9 cellular contexts compared by ENCODE assay signal in genomic region chr2:72143441-72144356, GRCh38. TPM values are rescaled to one million over a fixed set of nuclear protein-coding genes. Genes with fewer than 3 reads are reported as not detected.
DNase-seq lines count a peak whose midpoint lies in the region; ATAC-seq and TF ChIP-seq lines count a peak whose summit lies in the region.
"Had no signal": no experiment of that assay in that cellular context is flagged by ENCODE, and none has a peak within 500 bp of the region (broad histone marks: within the 10 kb centered on the region; RNA-seq: fewer than 3 reads in every experiment).

No MANE protein-coding gene starts in this region.

- WGBS in HUES64: 2% methylated on average over 69 of the region's 70 CpGs
- WGBS in right lobe of liver (ENCODE audit: insufficient coverage, low coverage, low lambda C conversion rate, missing lambda C conversion rate): 19% methylated on average over 28 of the region's 70 CpGs

- H3K4me3 ChIP-seq in HUES64 (ENCODE audit: low read length) (peak overlapping the region; percentile 39), breast epithelium (peak overlapping the region; percentile 43 to 70 (median 50)), right lobe of liver (peak overlapping the region in 2 of 3 donors; percentile 12 to 32)
- H3K4me3 ChIP-seq: GM12878 had no signal

- H3K9me3 Mint-ChIP-seq in stimulated activated effector memory CD8-positive, alpha-beta T cell treated with anti-CD3 and anti-CD28 coated beads, Interleukin-12 subunit alpha, Interleukin-12 subunit beta, amount 100 ng/mL, for 72 hours: no peaks in the 10 kb centered on the region
- no peaks in the 10 kb centered on the region for H3K9me3 Mint-ChIP-seq in T-helper 2 cell treated with Interferon-gamma antibody and Interleukin-4, amounts not matched to agents 5 μg/mL and 100 μg/mL, for 36 hours

- no peaks in the 10 kb centered on the region for H3K9me3 ChIP-seq in HUES64 (ENCODE audit: insufficient read depth, low read depth, low read length)
- no peaks in the 10 kb centered on the region for H3K9me3 ChIP-seq in breast epithelium
- no peaks in the 10 kb centered on the region for H3K9me3 ChIP-seq in right lobe of liver

- H3K4me1 ChIP-seq in HUES64 (ENCODE audit: insufficient read depth, low read length) (peaks cover 12% of the 10 kb centered on the region), breast epithelium (peaks cover 28 to 38% of the 10 kb centered on the region in 2 donors), right lobe of liver (peaks cover 0 to 47% (median 7%) of the 10 kb centered on the region in 4 donors)

- TF ChIP-seq CTCF in breast epithelium (IDR thresholded peaks at IDR 0.05) (no peak), right lobe of liver (IDR thresholded peaks at IDR 0.05) (no peak)

- no peak overlapping the region for H3K27ac Mint-ChIP-seq in stimulated activated effector memory CD8-positive, alpha-beta T cell treated with anti-CD3 and anti-CD28 coated beads, Interleukin-12 subunit alpha, Interleukin-12 subunit beta, amount 100 ng/mL, for 72 hours
- no peak overlapping the region for H3K27ac Mint-ChIP-seq in T-helper 2 cell treated with Interferon-gamma antibody and Interleukin-4, amounts not matched to agents 5 μg/mL and 100 μg/mL, for 36 hours

- DNase-seq in breast epithelium (ENCODE audit: low spot score in 2 of 2) (peak in 1 of 2 donors; percentile 51), right lobe of liver (peak in 2 of 3 donors; percentile 43 to 55), NCI-H748 treated with DMSO at 0.1 percent for 48 hours (lab: John Stamatoyannopoulos, UW) (no peak)
- peak in 1 of 2 donors; percentile 1 for DNase-seq in stimulated activated effector memory CD8-positive, alpha-beta T cell treated with anti-CD3 and anti-CD28 coated beads, Interleukin-12 subunit alpha, Interleukin-12 subunit beta, amount 100 ng/mL, for 72 hours (ENCODE audit: low spot score in 2 of 2)
- DNase-seq in T-helper 2 cell treated with Interferon-gamma antibody and Interleukin-4, amounts not matched to agents 5 μg/mL and 100 μg/mL, for 36 hours (ENCODE audit: low spot score): no peak

- no peaks in the 10 kb centered on the region for H3K36me3 Mint-ChIP-seq in stimulated activated effector memory CD8-positive, alpha-beta T cell treated with anti-CD3 and anti-CD28 coated beads, Interleukin-12 subunit alpha, Interleukin-12 subunit beta, amount 100 ng/mL, for 72 hours
- H3K36me3 Mint-ChIP-seq in T-helper 2 cell treated with Interferon-gamma antibody and Interleukin-4, amounts not matched to agents 5 μg/mL and 100 μg/mL, for 36 hours (ENCODE audit: low read depth): peaks cover 7% of the 10 kb centered on the region

- no peak overlapping the region for H3K9ac ChIP-seq in HUES64 (ENCODE audit: low read depth, low read length)

- ATAC-seq in right lobe of liver (peak in 1 of 4 donors; percentile 5), HG03469 (IDR thresholded peaks at IDR 0.05; ENCODE audit: unreplicated experiment) (no peak), HG02571 (IDR thresholded peaks at IDR 0.05; ENCODE audit: unreplicated experiment) (no peak)
- no peak for ATAC-seq in stimulated activated effector memory CD8-positive, alpha-beta T cell treated with anti-CD3 and anti-CD28 coated beads, Interleukin-12 subunit alpha, Interleukin-12 subunit beta, amount 100 ng/mL, for 72 hours
- ATAC-seq: GM12878 had no signal

- peak overlapping the region; percentile 11 for H3K4me3 Mint-ChIP-seq in stimulated activated effector memory CD8-positive, alpha-beta T cell treated with anti-CD3 and anti-CD28 coated beads, Interleukin-12 subunit alpha, Interleukin-12 subunit beta, amount 100 ng/mL, for 72 hours
- H3K4me3 Mint-ChIP-seq in T-helper 2 cell treated with Interferon-gamma antibody and Interleukin-4, amounts not matched to agents 5 μg/mL and 100 μg/mL, for 36 hours: no peak overlapping the region

- intact Hi-C loops in breast epithelium (cut with DNase I; ENCODE audit: low total_unique reads): loop anchor here (10.0 kb wide), 1 partner anchor 219 kb away; no protein-coding TSS in a partner anchor
- intact Hi-C loops in right lobe of liver (cut with DNase I): loop anchor here in 1 of 2 donors (10.0 kb wide), 1 partner anchor 329 kb away; no protein-coding TSS in a partner anchor

- H3K27me3 Mint-ChIP-seq in T-helper 2 cell treated with Interferon-gamma antibody and Interleukin-4, amounts not matched to agents 5 μg/mL and 100 μg/mL, for 36 hours (ENCODE audit: low read depth): peaks cover 48% of the 10 kb centered on the region

- TF ChIP-seq POLR2A in breast epithelium (IDR thresholded peaks at IDR 0.05): no peak
- no peak for TF ChIP-seq POLR2A in right lobe of liver (IDR thresholded peaks at IDR 0.05)

- H3K36me3 ChIP-seq in HUES64 (ENCODE audit: insufficient read depth, low read length) (no peaks in the 10 kb centered on the region), breast epithelium (no peaks in the 10 kb centered on the region), right lobe of liver (no peaks in the 10 kb centered on the region)

- peaks cover 28% of the 10 kb centered on the region for H3K4me1 Mint-ChIP-seq in stimulated activated effector memory CD8-positive, alpha-beta T cell treated with anti-CD3 and anti-CD28 coated beads, Interleukin-12 subunit alpha, Interleukin-12 subunit beta, amount 100 ng/mL, for 72 hours
- H3K4me1 Mint-ChIP-seq in T-helper 2 cell treated with Interferon-gamma antibody and Interleukin-4, amounts not matched to agents 5 μg/mL and 100 μg/mL, for 36 hours (ENCODE audit: low read depth): peaks cover 6% of the 10 kb centered on the region

- H3K27me3 ChIP-seq in HUES64 (ENCODE audit: insufficient read depth, low read length) (peaks cover 98% of the 10 kb centered on the region), breast epithelium (peaks cover 13 to 50% of the 10 kb centered on the region in 2 donors), right lobe of liver (peaks cover 0 to 41% of the 10 kb centered on the region in 2 donors)

- H3K27ac ChIP-seq in HUES64 (ENCODE audit: low read depth, low read length): no peak overlapping the region
- H3K27ac ChIP-seq in breast epithelium: peak overlapping the region in 1 of 2 donors; percentile 43
- H3K27ac ChIP-seq in right lobe of liver: no peak overlapping the region

RNA-seq across cellular contexts. Expression of gene CYP26B1, which starts 4.0 kb away (rescaled TPM):
- polyA plus RNA-seq in HUES64 (2013, experiment 1 of 2): 1.9 TPM
- 3.2 TPM for polyA plus RNA-seq in HUES64 (2013, experiment 2 of 2)
- 10 to 100 TPM in 1 of 3 donors, 1 to 10 TPM in 2; 3.8 to 41.6 (median 3.9) TPM for total RNA-seq in breast epithelium
- 1 to 10 TPM in 4 of 6 experiments, under 1 TPM in 2; 0.81 to 4.0 (median 1.8) TPM for total RNA-seq in right lobe of liver
- total RNA-seq: GM12878 had no signal
- polyA plus RNA-seq: GM12878 had no signal

Comparison
In these comparisons a context has a peak if more than half of its experiments do, and no peak if none do; other contexts are left out.
1. DNase-seq: peak in right lobe of liver (2 of 3); none in NCI-H748 treated with DMSO at 0.1 percent for 48 hours (single experiment) and T-helper 2 cell treated with Interferon-gamma antibody and Interleukin-4, amounts not matched to agents 5 μg/mL and 100 μg/mL, for 36 hours (single experiment).
2. Peak in every context shown above with its lines, with median percentiles within 50 percentile points of each other: H3K4me3 ChIP-seq.